In genomic region chr5:765948-766631, GRCh38 we compare ENCODE assay signal across 20 cellular contexts. TPM values are rescaled to one million over a fixed set of nuclear protein-coding genes. Genes with fewer than 3 reads are reported as not detected.
DNase-seq lines count a peak whose midpoint lies in the region; ATAC-seq, FAIRE-seq and TF ChIP-seq lines count a peak whose summit lies in the region.
"Had no signal": no experiment of that assay in that cellular context is flagged by ENCODE, and none has a peak within 500 bp of the region (broad histone marks: within the 10 kb centered on the region; RNA-seq: fewer than 3 reads in every experiment).

No MANE protein-coding gene starts in this region.

- DNase-seq in right lobe of liver (peak in 2 of 3 donors; percentile 36 to 54), HepG2 (ENCODE audit: low spot score) (no peak), chondrocyte (ENCODE audit: low spot score) (peak; percentile 94), T-helper 17 cell (no peak), mucosa of descending colon (no peak), GM10248 (ENCODE audit: extremely low spot score) (no peak)
- no peak for DNase-seq in naive thymus-derived CD4-positive, alpha-beta T cell
- DNase-seq: activated naive CD8-positive, alpha-beta T cell treated with anti-CD3 and anti-CD28 coated beads, Interleukin-2, amount 10 ng/mL, durations not matched to agents 7 days and 5 days; DMS 273 treated with DMSO at 0.1 percent for 48 hours; Kasumi-1; mammary epithelial cell; NCI-H1048; NCI-H187; NCI-H748 treated with DMSO at 0.1 percent for 48 hours had no signal

- no peak for FAIRE-seq in HepG2 (lab: Jason Lieb, UNC)

- no peaks in the 10 kb centered on the region for H3K4me1 ChIP-seq in right lobe of liver
- no peaks in the 10 kb centered on the region for H3K4me1 ChIP-seq in HepG2 (ENCODE audit: insufficient read depth, low read length)
- no peaks in the 10 kb centered on the region for H3K4me1 ChIP-seq in naive thymus-derived CD4-positive, alpha-beta T cell (ENCODE audit: control insufficient read depth in 2 of 2, insufficient read depth in 2 of 2, low read length in 2 of 2)
- H3K4me1 ChIP-seq in mucosa of descending colon (ENCODE audit: low read depth): no peaks in the 10 kb centered on the region
- H3K4me1 ChIP-seq: gastroesophageal sphincter had no signal

- H3K4me1 Mint-ChIP-seq in chondrocyte (ENCODE audit: low read depth): no peaks in the 10 kb centered on the region
- peaks cover 0 to 2% (median 0%) of the 10 kb centered on the region in 7 donors for H3K4me1 Mint-ChIP-seq in naive thymus-derived CD4-positive, alpha-beta T cell
- H3K4me1 Mint-ChIP-seq in T-helper 17 cell: no peaks in the 10 kb centered on the region
- H3K4me1 Mint-ChIP-seq: activated naive CD8-positive, alpha-beta T cell treated with anti-CD3 and anti-CD28 coated beads, Interleukin-2, amount 10 ng/mL, durations not matched to agents 7 days and 5 days; activated T-helper 17 cell treated with anti-CD3 and anti-CD28 coated beads, Interleukin-2, amount 50 U/mL, for 72 hours had no signal

- H3K79me2 ChIP-seq in HepG2 (ENCODE audit: insufficient read depth, low read length): no peaks in the 10 kb centered on the region

- no peak for TF ChIP-seq RAD21 in HepG2 (CRISPR knock-in tag; IDR thresholded peaks at IDR 0.05)

- H3K27ac ChIP-seq in right lobe of liver (no peak overlapping the region), HepG2 (ENCODE audit: extremely low read length, insufficient read depth, low read length) (no peak overlapping the region)
- no peak overlapping the region for H3K27ac ChIP-seq in naive thymus-derived CD4-positive, alpha-beta T cell (ENCODE audit: low read depth, low read length)
- H3K27ac ChIP-seq: gastroesophageal sphincter had no signal

- no peak overlapping the region for H3K4me3 Mint-ChIP-seq in chondrocyte (ENCODE audit: unreplicated experiment)
- H3K4me3 Mint-ChIP-seq in naive thymus-derived CD4-positive, alpha-beta T cell: no peak overlapping the region
- no peak overlapping the region for H3K4me3 Mint-ChIP-seq in T-helper 17 cell
- H3K4me3 Mint-ChIP-seq: activated naive CD8-positive, alpha-beta T cell treated with anti-CD3 and anti-CD28 coated beads, Interleukin-2, amount 10 ng/mL, durations not matched to agents 7 days and 5 days; activated T-helper 17 cell treated with anti-CD3 and anti-CD28 coated beads, Interleukin-2, amount 50 U/mL, for 72 hours; CD4-positive, alpha-beta memory T cell had no signal

- POLR2A ChIA-PET in HepG2 (lab: Yijun Ruan, JAX): no interaction called here
- POLR2A ChIA-PET in naive thymus-derived CD4-positive, alpha-beta T cell (lab: Charles Lee): no interaction called here
- POLR2A ChIA-PET in GM10248 (lab: Yijun Ruan, JAX): no interaction called here

- in situ Hi-C loops in HepG2 (cut with HindIII; ENCODE audit: extremely low pct_ligation_motif_present, low pct_unique_long_range_greater_than_20kb): no loop called here

- intact Hi-C loops in right lobe of liver (cut with DNase I) (no loop called here), HepG2 (cut with micrococcal nuclease; ENCODE audit: unreplicated experiment) (no loop called here), mucosa of descending colon (cut with DNase I, micrococcal nuclease) (no loop called here)
- intact Hi-C loops in naive thymus-derived CD4-positive, alpha-beta T cell (cut with micrococcal nuclease): no loop called here

- 80% methylated on average over 5 of the region's 18 CpGs for WGBS in right lobe of liver (ENCODE audit: insufficient coverage, low coverage, low lambda C conversion rate, missing lambda C conversion rate)
- 54% methylated on average over 15 of the region's 18 CpGs for WGBS in HepG2 (ENCODE audit: low lambda C conversion rate)

- CTCF ChIA-PET in HepG2 (lab: Yijun Ruan, JAX; ENCODE audit: low intra/inter-chr PET ratio, low total read pairs): no interaction called here
- CTCF ChIA-PET in naive thymus-derived CD4-positive, alpha-beta T cell (lab: Charles Lee): no interaction called here
- CTCF ChIA-PET in GM10248 (lab: Yijun Ruan, JAX): no interaction called here

- ATAC-seq in right lobe of liver: peak in 1 of 4 donors; percentile 8
- no peak for ATAC-seq in HepG2
- peak; percentile 16 for ATAC-seq in naive thymus-derived CD4-positive, alpha-beta T cell
- no peak for ATAC-seq in T-helper 17 cell
- no peak for ATAC-seq in mucosa of descending colon
- ATAC-seq: activated CD4-positive, CD25-positive, alpha-beta regulatory T cell treated with anti-CD3 and anti-CD28 coated beads, Interleukin-2, amount 50 U/mL, for 24 hours; activated T-helper 17 cell treated with anti-CD3 and anti-CD28 coated beads, Interleukin-2, amount 50 U/mL, for 72 hours; gastroesophageal sphincter had no signal

- BruUV-seq in HepG2 (replicated peaks; lab: Mats Ljungman, UMichigan): no TSS peak

- no peak overlapping the region for H3K9ac ChIP-seq in HepG2 (ENCODE audit: insufficient read depth, low read depth, low read length)

- H4K20me1 ChIP-seq in HepG2 (ENCODE audit: insufficient read depth, low read length): no peaks in the 10 kb centered on the region

- H3K36me3 Mint-ChIP-seq in chondrocyte (ENCODE audit: low read depth) (no peaks in the 10 kb centered on the region), T-helper 17 cell (ENCODE audit: low read depth) (no peaks in the 10 kb centered on the region)
- peaks cover 0 to 4% (median 0%) of the 10 kb centered on the region in 5 donors for H3K36me3 Mint-ChIP-seq in naive thymus-derived CD4-positive, alpha-beta T cell
- H3K36me3 Mint-ChIP-seq: activated naive CD8-positive, alpha-beta T cell treated with anti-CD3 and anti-CD28 coated beads, Interleukin-2, amount 10 ng/mL, durations not matched to agents 7 days and 5 days had no signal

- no peak overlapping the region for H3K4me3 ChIP-seq in right lobe of liver
- H3K4me3 ChIP-seq in HepG2 (replicated peaks in 1 of 3; ENCODE audit: insufficient read depth in 1 of 3, low read depth in 2 of 3, low read length in 3 of 3): no peak overlapping the region
- H3K4me3 ChIP-seq in naive thymus-derived CD4-positive, alpha-beta T cell (ENCODE audit: low read length): no peak overlapping the region
- no peak overlapping the region for H3K4me3 ChIP-seq in mucosa of descending colon
- H3K4me3 ChIP-seq: gastroesophageal sphincter had no signal

- no peaks in the 10 kb centered on the region for H3K9me3 ChIP-seq in right lobe of liver
- H3K9me3 ChIP-seq in HepG2 (ENCODE audit: low read length): no peaks in the 10 kb centered on the region
- no peaks in the 10 kb centered on the region for H3K9me3 ChIP-seq in naive thymus-derived CD4-positive, alpha-beta T cell (ENCODE audit: control insufficient read depth in 2 of 3, low read length in 3 of 3)
- no peaks in the 10 kb centered on the region for H3K9me3 ChIP-seq in T-helper 17 cell (ENCODE audit: control insufficient read depth, low read length, poor library complexity, severe bottlenecking)
- no peaks in the 10 kb centered on the region for H3K9me3 ChIP-seq in mucosa of descending colon
- H3K9me3 ChIP-seq: gastroesophageal sphincter had no signal

- TF ChIP-seq EP300 in HepG2 (IDR thresholded peaks at IDR 0.05; ENCODE audit: low read depth in 2 of 2, low read length in 2 of 2) (no peak), HepG2 (CRISPR knock-in tag; IDR thresholded peaks at IDR 0.05; ENCODE audit: borderline replicate concordance) (no peak)

- no peak overlapping the region for H2AFZ ChIP-seq in HepG2 (ENCODE audit: low read length)

- H3K36me3 ChIP-seq in right lobe of liver (no peaks in the 10 kb centered on the region), HepG2 (replicated peaks in 1 of 2; ENCODE audit: control insufficient read depth in 1 of 2, insufficient read depth in 2 of 2, low read length in 2 of 2) (no peaks in the 10 kb centered on the region), mucosa of descending colon (ENCODE audit: low read depth) (no peaks in the 10 kb centered on the region)
- no peaks in the 10 kb centered on the region for H3K36me3 ChIP-seq in naive thymus-derived CD4-positive, alpha-beta T cell (ENCODE audit: control insufficient read depth in 2 of 3, insufficient read depth in 3 of 3, low read length in 3 of 3)

- H3K27me3 Mint-ChIP-seq in chondrocyte (ENCODE audit: low read depth): no peaks in the 10 kb centered on the region
- H3K27me3 Mint-ChIP-seq in naive thymus-derived CD4-positive, alpha-beta T cell: no peaks in the 10 kb centered on the region
- H3K27me3 Mint-ChIP-seq in T-helper 17 cell: no peaks in the 10 kb centered on the region
- H3K27me3 Mint-ChIP-seq: activated T-helper 17 cell treated with anti-CD3 and anti-CD28 coated beads, Interleukin-2, amount 50 U/mL, for 72 hours; CD4-positive, alpha-beta memory T cell had no signal

- H3K27me3 ChIP-seq in right lobe of liver (no peaks in the 10 kb centered on the region), HepG2 (ENCODE audit: control insufficient read depth in 1 of 2, insufficient read depth in 2 of 2, low read length in 2 of 2) (peaks cover 0 to 24% of the 10 kb centered on the region in 2 experiments)
- H3K27me3 ChIP-seq in naive thymus-derived CD4-positive, alpha-beta T cell (ENCODE audit: control insufficient read depth in 2 of 2, insufficient read depth in 2 of 2, low read length in 2 of 2): no peaks in the 10 kb centered on the region
- H3K27me3 ChIP-seq: gastroesophageal sphincter had no signal

- TF ChIP-seq CTCF in right lobe of liver (IDR thresholded peaks at IDR 0.05): no peak
- TF ChIP-seq CTCF in HepG2 (CRISPR knock-in tag; IDR thresholded peaks at IDR 0.05): no peak
- TF ChIP-seq CTCF in chondrocyte (IDR thresholded peaks at IDR 0.05): no peak
- no peak for TF ChIP-seq CTCF in mucosa of descending colon (IDR thresholded peaks at IDR 0.05)
- no peak for TF ChIP-seq CTCF in GM10248 (IDR thresholded peaks at IDR 0.05; ENCODE audit: control extremely low read depth, extremely low read depth, low read depth, missing control alignments)

- no peak for TF ChIP-seq POLR2A in right lobe of liver (IDR thresholded peaks at IDR 0.05)
- TF ChIP-seq POLR2A in HepG2 (IDR thresholded peaks at IDR 0.05; ENCODE audit: insufficient read depth in 1 of 2, low read depth in 2 of 2, low read length in 2 of 2): no peak

- no peak overlapping the region for H3K4me2 ChIP-seq in HepG2 (ENCODE audit: low read depth, low read length)

- H3K27ac Mint-ChIP-seq in chondrocyte (ENCODE audit: unreplicated experiment) (no peak overlapping the region), T-helper 17 cell (no peak overlapping the region)
- no peak overlapping the region for H3K27ac Mint-ChIP-seq in naive thymus-derived CD4-positive, alpha-beta T cell
- H3K27ac Mint-ChIP-seq: activated naive CD8-positive, alpha-beta T cell treated with anti-CD3 and anti-CD28 coated beads, Interleukin-2, amount 10 ng/mL, durations not matched to agents 7 days and 5 days; activated T-helper 17 cell treated with anti-CD3 and anti-CD28 coated beads, Interleukin-2, amount 50 U/mL, for 72 hours had no signal

- H3K9me3 Mint-ChIP-seq in chondrocyte (ENCODE audit: low read depth): no peaks in the 10 kb centered on the region
- H3K9me3 Mint-ChIP-seq in naive thymus-derived CD4-positive, alpha-beta T cell: no peaks in the 10 kb centered on the region
- H3K9me3 Mint-ChIP-seq: activated naive CD8-positive, alpha-beta T cell treated with anti-CD3 and anti-CD28 coated beads, Interleukin-2, amount 10 ng/mL, durations not matched to agents 7 days and 5 days; activated T-helper 17 cell treated with anti-CD3 and anti-CD28 coated beads, Interleukin-2, amount 50 U/mL, for 72 hours had no signal

RNA-seq across cellular contexts. Expression of gene ZDHHC11B, which starts 18.4 kb away (rescaled TPM):
- total RNA-seq in right lobe of liver (1 to 10 TPM in 5 of 6 experiments, under 1 TPM in 1; 0.56 to 5.1 (median 2.8) TPM), HepG2 (2016; rRNA removed; fragmentation: Illumina TruSeq; extraction: Trizol) (0.11 TPM in 1 of 2 replicates, not detected in the other), chondrocyte (0.17 TPM in 1 of 3 replicates, not detected in the others), T-helper 17 cell (10 to 100 TPM in 1 of 2 donors, 1 to 10 TPM in 1; 9.3 to 31.2 TPM), mucosa of descending colon (1 to 10 TPM in 2 of 3 donors, under 1 TPM in 1; 0.41 to 6.4 (median 4.6) TPM)
- total RNA-seq in HepG2 (2016; cell fraction: cytosol; rRNA removed; fragmentation: Illumina TruSeq; extraction: Trizol; ENCODE audit: low read depth): not detected in 2 replicates
- total RNA-seq in HepG2 (2016; cell fraction: insoluble cytoplasmic fraction; rRNA removed; fragmentation: Illumina TruSeq; extraction: Trizol): 0.04 TPM in 1 of 2 replicates, not detected in the other
- total RNA-seq in HepG2 (2016; cell fraction: membrane; rRNA removed; fragmentation: Illumina TruSeq; extraction: Trizol): 0.21 TPM in 1 of 2 replicates, not detected in the other
- total RNA-seq in HepG2 (2016; cell fraction: nucleus; rRNA removed; fragmentation: Illumina TruSeq; extraction: Trizol): 0.40 and 1.0 TPM in 2 replicates
- polyA plus RNA-seq in HepG2 (2011; rRNA removed): 0.07 and 0.12 TPM in 2 replicates
- 0.09 TPM in 1 of 2 replicates, not detected in the other for polyA plus RNA-seq in HepG2 (2011; cell fraction: cytosol; rRNA removed)
- 0.83 and 1.8 TPM in 2 replicates for polyA plus RNA-seq in HepG2 (2011; cell fraction: nucleus; rRNA removed)
- 0.39 and 0.59 TPM in 2 replicates for polyA plus RNA-seq in HepG2 (2012)
- polyA plus RNA-seq in HepG2 (2016; cell fraction: cytosol; fragmentation: Illumina TruSeq; extraction: Trizol; ENCODE audit: low read depth): not detected in 2 replicates
- polyA plus RNA-seq in HepG2 (2016; cell fraction: insoluble cytoplasmic fraction; fragmentation: Illumina TruSeq; extraction: Trizol; ENCODE audit: low read depth): 0.14 TPM in 1 of 2 replicates, not detected in the other
- polyA plus RNA-seq in HepG2 (2016; cell fraction: membrane; fragmentation: Illumina TruSeq; extraction: Trizol; ENCODE audit: low read depth): not detected in 2 replicates
- 0.71 and 0.88 TPM in 2 replicates for polyA plus RNA-seq in HepG2 (2016; cell fraction: nucleus; fragmentation: Illumina TruSeq; extraction: Trizol; ENCODE audit: insufficient read depth, low read depth)
- 1.9 and 3.5 TPM in 2 replicates for polyA minus RNA-seq in HepG2 (2011; rRNA and poly(A)+ RNA removed; ENCODE audit: low replicate concordance)
- 0.62 TPM in 1 of 2 replicates, not detected in the other for polyA minus RNA-seq in HepG2 (2011; cell fraction: cytosol; rRNA and poly(A)+ RNA removed)
- 0.64 and 1.2 TPM in 2 replicates for polyA minus RNA-seq in HepG2 (2011; cell fraction: nucleus; rRNA and poly(A)+ RNA removed)
- 1 to 10 TPM in 3 of 5 experiments, under 1 TPM in 1, not detected in 1; 0.81 to 5.5 (median 1.4) TPM for total RNA-seq in naive thymus-derived CD4-positive, alpha-beta T cell
- under 1 TPM in 1 of 2 donors, not detected in 1; 0.13 TPM for polyA plus RNA-seq in naive thymus-derived CD4-positive, alpha-beta T cell
- total RNA-seq: myocyte, osteoblast had no signal

Comparison
In these comparisons a context has a peak if more than half of its experiments do, and no peak if none do; other contexts are left out.
1. DNase-seq: peak in right lobe of liver (2 of 3) and chondrocyte (single experiment); none in HepG2 (single experiment), naive thymus-derived CD4-positive, alpha-beta T cell (0 of 9), T-helper 17 cell (0 of 3), mucosa of descending colon (0 of 3) and GM10248 (single experiment).